In genomic region chr19:27775395-27775794, GRCh38 we compare ENCODE assay signal across 22 cellular contexts.
DNase-seq lines count a peak whose midpoint lies in the region; ATAC-seq, FAIRE-seq and TF ChIP-seq lines count a peak whose summit lies in the region.
"Had no signal": no experiment of that assay in that cellular context is flagged by ENCODE, and none has a peak within 500 bp of the region (broad histone marks: within the 10 kb centered on the region; RNA-seq: fewer than 3 reads in every experiment).

No MANE protein-coding gene starts in this region.

- H3K79me1 ChIP-seq in H9 (ENCODE audit: insufficient read depth, low read depth, low read length, poor library complexity, severe bottlenecking): no peaks in the 10 kb centered on the region

- no peak overlapping the region for H3K23ac ChIP-seq in H9 (ENCODE audit: insufficient read length, low read depth, low read length)

- TF ChIP-seq CTCF in H9 (conservative IDR thresholded peaks at IDR 0.05) (no peak), K562 (IDR thresholded peaks at IDR 0.05 in 2 of 3, conservative IDR thresholded peaks at IDR 0.05 in 1 of 3; ENCODE audit: insufficient read depth in 2 of 3, low read depth in 1 of 3, low read length in 3 of 3) (peak in 1 of 3 experiments; percentile 20; a peak in 1 of 6 replicates), osteocyte (IDR thresholded peaks at IDR 0.05) (no peak)

- H3K27ac ChIP-seq in H9 (ENCODE audit: insufficient read length, low read depth, low read length): no peak overlapping the region
- H3K27ac ChIP-seq in K562 (ENCODE audit: extremely low read depth, low read depth, low read length): no peak overlapping the region
- H3K27ac ChIP-seq: heart left ventricle, PC-9, SJCRH30 had no signal

- no peak overlapping the region for H3K4ac ChIP-seq in H9 (ENCODE audit: low read depth, low read length)

- no peak overlapping the region for H2BK5ac ChIP-seq in H9 (ENCODE audit: insufficient read length, low read length)

- no peak overlapping the region for H2BK15ac ChIP-seq in H9 (ENCODE audit: low read depth, low read length)

- H3K79me2 ChIP-seq in H9 (ENCODE audit: insufficient read depth, low read length) (no peaks in the 10 kb centered on the region), K562 (ENCODE audit: control insufficient read depth, insufficient read depth, low read length) (no peaks in the 10 kb centered on the region)

- no peak overlapping the region for H3K18ac ChIP-seq in H9 (ENCODE audit: insufficient read length, low read depth, low read length)

- POLR2A ChIA-PET in K562 (lab: Yijun Ruan, JAX): interaction anchor here (0.6 kb wide), 1 partner anchor 22 kb away, joined by 3 read pairs; no protein-coding TSS in a partner anchor

- no peak for FAIRE-seq in K562 (lab: Jason Lieb, UNC)

- no peaks in the 10 kb centered on the region for H3K23me2 ChIP-seq in H9 (ENCODE audit: insufficient read length, low read depth, low read length, poor library complexity, severe bottlenecking)

- no peak overlapping the region for H4K91ac ChIP-seq in H9 (ENCODE audit: insufficient read length, low read depth, low read length)

- no peak overlapping the region for H2BK20ac ChIP-seq in H9 (ENCODE audit: low read depth, low read length, poor library complexity, severe bottlenecking)

- intact Hi-C loops in K562 (cut with micrococcal nuclease): no loop called here

- H2BK12ac ChIP-seq in H9 (ENCODE audit: insufficient read length, low read depth, low read length): no peak overlapping the region

- peaks cover 19% of the 10 kb centered on the region; the same call in 1 of the 3 replicates for H3K36me3 ChIP-seq in K562 (ENCODE audit: control insufficient read depth, insufficient read depth, low read length)

- H3K14ac ChIP-seq in H9 (ENCODE audit: insufficient read depth, low read length): no peak overlapping the region

- H3K27ac Mint-ChIP-seq in H9 (no peak overlapping the region), osteocyte (ENCODE audit: unreplicated experiment) (no peak overlapping the region)
- H3K27ac Mint-ChIP-seq: stimulated activated memory B cell treated with anti-CD40 and anti-IgM and Interleukin-4, amounts not matched to agents 10 μg/mL and 1 μg/mL and 100 μg/mL, for 72 hours; T-helper 1 cell treated with Interleukin-12 subunit alpha and Interleukin-12 subunit beta and Interleukin-4 antibody, amounts not matched to agents 30 μg/mL and 1 μg/mL, for 36 hours had no signal

- H4K8ac ChIP-seq in H9 (replicated peaks; ENCODE audit: insufficient read length, low read depth, low read length): no peak overlapping the region

- H3K36me3 Mint-ChIP-seq in H9 (ENCODE audit: insufficient read depth in 1 of 3, low read depth in 3 of 3): peaks cover 75 to 92% (median 89%) of the 10 kb centered on the region in 3 experiments
- peaks cover 79% of the 10 kb centered on the region for H3K36me3 Mint-ChIP-seq in osteocyte (ENCODE audit: unreplicated experiment)

- H3K4me3 Mint-ChIP-seq in H9 (no peak overlapping the region), osteocyte (ENCODE audit: unreplicated experiment) (no peak overlapping the region)
- H3K4me3 Mint-ChIP-seq: CD8-positive, alpha-beta memory T cell; stimulated activated memory B cell treated with anti-CD40 and anti-IgM and Interleukin-4, amounts not matched to agents 10 μg/mL and 1 μg/mL and 100 μg/mL, for 72 hours; T-helper 1 cell treated with Interleukin-12 subunit alpha and Interleukin-12 subunit beta and Interleukin-4 antibody, amounts not matched to agents 30 μg/mL and 1 μg/mL, for 36 hours had no signal

- no CpG with 5 or more reads among the region's 6 CpGs for WGBS in H9 (ENCODE audit: extremely low coverage, insufficient read length, low lambda C conversion rate)
- 92% methylated on average over 3 of the region's 6 CpGs for WGBS in K562 (ENCODE audit: insufficient coverage, low coverage, missing lambda C conversion rate)

- H3K4me1 Mint-ChIP-seq in H9: no peaks in the 10 kb centered on the region
- H3K4me1 Mint-ChIP-seq in osteocyte (ENCODE audit: unreplicated experiment): peaks cover 5% of the 10 kb centered on the region
- H3K4me1 Mint-ChIP-seq: CD8-positive, alpha-beta memory T cell had no signal

- H3T11ph ChIP-seq in H9 (ENCODE audit: low read length): no peak overlapping the region

- DNase-seq in activated CD8-positive, alpha-beta memory T cell treated with anti-CD3 and anti-CD28 coated beads, Interleukin-2, amount 50 U/mL, for 48 hours: peak; percentile 29
- no peak for DNase-seq in activated CD8-positive, alpha-beta memory T cell treated with anti-CD3 and anti-CD28 coated beads, Interleukin-2, amount 50 U/mL, for 4 hours
- DNase-seq in H9 (peak; percentile 16), K562 (ENCODE audit: extremely low read depth in 1 of 4, low spot score in 3 of 4) (peak in 3 of 4 experiments; percentile 11 to 56 (median 50)), osteocyte (ENCODE audit: extremely low spot score, unreplicated experiment) (peak; percentile 49), NCI-H1105 (lab: John Stamatoyannopoulos, UW) (no peak)
- DNase-seq: activated naive CD4-positive, alpha-beta T cell; aorta; CD8-positive, alpha-beta memory T cell; effector memory CD4-positive, alpha-beta T cell; H7; heart left ventricle; left ventricle myocardium superior; mucosa of descending colon; NCI-H2029 treated with DMSO at 0.1 percent for 48 hours; NCI-H526 had no signal

- no peak for TF ChIP-seq POLR2A in K562 (conservative IDR thresholded peaks at IDR 0.05)

- no peak overlapping the region for H2AFZ ChIP-seq in H9 (ENCODE audit: low read length)
- H2AFZ ChIP-seq in K562 (ENCODE audit: low read depth, low read length): no peak overlapping the region
- H2AFZ ChIP-seq: PC-9 had no signal

- no peak for TF ChIP-seq EP300 in K562 (IDR thresholded peaks at IDR 0.05; ENCODE audit: low read length)

- no TSS peak for BruUV-seq in K562 (replicated peaks; lab: Mats Ljungman, UMichigan)

- no peak overlapping the region for H4K5ac ChIP-seq in H9 (ENCODE audit: insufficient read length, low read depth, low read length)

- H3K9me3 ChIP-seq in H9 (ENCODE audit: control insufficient read depth, low read depth, low read length): peaks cover 38% of the 10 kb centered on the region
- peaks cover 3% of the 10 kb centered on the region; the same call in 1 of the 2 replicates for H3K9me3 ChIP-seq in K562 (replicated peaks; ENCODE audit: control insufficient read depth, insufficient read depth, low read depth, low read length)

- no peaks in the 10 kb centered on the region for H4K20me1 ChIP-seq in H9 (ENCODE audit: control insufficient read depth, insufficient read depth, insufficient read length)
- H4K20me1 ChIP-seq in K562 (replicated peaks; ENCODE audit: control insufficient read depth, insufficient read depth, low read length): no peaks in the 10 kb centered on the region

- CTCF ChIA-PET in K562 (lab: Yijun Ruan, JAX; ENCODE audit: low intra/inter-chr PET ratio): no interaction called here

- no peak overlapping the region for H2AK5ac ChIP-seq in H9 (ENCODE audit: insufficient read length, low read length)

- in situ Hi-C loops in K562 (cut with MboI): no loop called here

- H3K9me3 Mint-ChIP-seq in H9: peaks cover 98 to 99% of the 10 kb centered on the region in 2 experiments
- peaks cover 74% of the 10 kb centered on the region for H3K9me3 Mint-ChIP-seq in osteocyte (ENCODE audit: unreplicated experiment)

- H3K4me3 ChIP-seq in K562: no peak overlapping the region
- H3K4me3 ChIP-seq: heart left ventricle, mucosa of descending colon, PC-9, SJCRH30 had no signal

- no peak overlapping the region for H3K4me2 ChIP-seq in H9 (ENCODE audit: insufficient read depth, insufficient read length, low read length)
- H3K4me2 ChIP-seq in K562 (ENCODE audit: insufficient read depth, low read length): no peak overlapping the region
- H3K4me2 ChIP-seq: PC-9 had no signal

- no peak overlapping the region for H3K56ac ChIP-seq in H9 (ENCODE audit: insufficient read length, low read depth, low read length)

- no peak overlapping the region for H2BK120ac ChIP-seq in H9 (ENCODE audit: low read depth, low read length, poor library complexity, severe bottlenecking)

- ATAC-seq in K562: peak; percentile 14; the same call in 1 of the 3 replicates
- no peak for ATAC-seq in GM21526 (IDR thresholded peaks at IDR 0.05; ENCODE audit: low FRiP score, unreplicated experiment)
- no peak for ATAC-seq in HG03460 (IDR thresholded peaks at IDR 0.05; ENCODE audit: unreplicated experiment)
- ATAC-seq: heart left ventricle; left ventricle myocardium superior; mucosa of descending colon; stimulated activated memory B cell treated with anti-CD40 and anti-IgM and Interleukin-4, amounts not matched to agents 10 μg/mL and 1 μg/mL and 100 μg/mL, for 72 hours had no signal

- peaks cover 48% of the 10 kb centered on the region for H3K27me3 Mint-ChIP-seq in H9 (ENCODE audit: low read depth)
- H3K27me3 Mint-ChIP-seq in osteocyte (ENCODE audit: unreplicated experiment): no peaks in the 10 kb centered on the region
- H3K27me3 Mint-ChIP-seq: CD8-positive, alpha-beta memory T cell; stimulated activated memory B cell treated with anti-CD40 and anti-IgM and Interleukin-4, amounts not matched to agents 10 μg/mL and 1 μg/mL and 100 μg/mL, for 72 hours had no signal

- no peak for TF ChIP-seq RAD21 in K562 (CRISPR knock-in tag; conservative IDR thresholded peaks at IDR 0.05 in 1 of 2, IDR thresholded peaks at IDR 0.05 in 1 of 2)

- no peak overlapping the region for H3K9ac ChIP-seq in H9 (ENCODE audit: extremely low read depth, insufficient read length, low read length)
- H3K9ac ChIP-seq in K562 (ENCODE audit: insufficient read depth in 1 of 2, low read depth in 2 of 2, low read length in 2 of 2): no peak overlapping the region

- H3K27me3 ChIP-seq in H9 (ENCODE audit: insufficient read depth, low read length) (peaks cover 12% of the 10 kb centered on the region; the same call in 1 of the 2 replicates), K562 (ENCODE audit: control insufficient read depth in 2 of 2, insufficient read depth in 2 of 2, low read length in 2 of 2) (no peaks in the 10 kb centered on the region)
- H3K27me3 ChIP-seq: heart left ventricle, SJCRH30 had no signal

- H3K4me1 ChIP-seq in H9 (ENCODE audit: insufficient read depth, low read length) (no peaks in the 10 kb centered on the region), K562 (replicated peaks in 1 of 2; ENCODE audit: control insufficient read depth in 2 of 2, insufficient read depth in 2 of 2, low read length in 2 of 2) (no peaks in the 10 kb centered on the region)
- H3K4me1 ChIP-seq: heart left ventricle, SJCRH30 had no signal

- H3K9me1 ChIP-seq in K562 (ENCODE audit: control insufficient read depth, insufficient read depth, low read length): no peaks in the 10 kb centered on the region

TF ChIP-seq in K562, 482 proteins besides CTCF, POLR2A, EP300 and RAD21:
- TF ChIP-seq RFX7 (CRISPR knock-in tag; IDR thresholded peaks at IDR 0.05): no peak
- no peak for TF ChIP-seq NUFIP1 (IDR thresholded peaks at IDR 0.05; ENCODE audit: partially characterized antibody)
- TF ChIP-seq NONO (IDR thresholded peaks at IDR 0.05; ENCODE audit: low read depth in 2 of 2, low read length in 1 of 2): no peak
- no peak for TF ChIP-seq NFYB (IDR thresholded peaks at IDR 0.05; ENCODE audit: extremely low read depth, insufficient read length)
- TF ChIP-seq ZNF444 (CRISPR knock-in tag; IDR thresholded peaks at IDR 0.05): no peak

Comparison
In these comparisons a context has a peak if more than half of its experiments do, and no peak if none do; other contexts are left out.
1. DNase-seq: peak in activated CD8-positive, alpha-beta memory T cell treated with anti-CD3 and anti-CD28 coated beads, Interleukin-2, amount 50 U/mL, for 48 hours (single experiment), H9 (single experiment), K562 (3 of 4) and osteocyte (single experiment); none in activated CD8-positive, alpha-beta memory T cell treated with anti-CD3 and anti-CD28 coated beads, Interleukin-2, amount 50 U/mL, for 4 hours (single experiment) and NCI-H1105 (single experiment).